8 cellular contexts compared by ENCODE assay signal in the genomic region with DNA sequence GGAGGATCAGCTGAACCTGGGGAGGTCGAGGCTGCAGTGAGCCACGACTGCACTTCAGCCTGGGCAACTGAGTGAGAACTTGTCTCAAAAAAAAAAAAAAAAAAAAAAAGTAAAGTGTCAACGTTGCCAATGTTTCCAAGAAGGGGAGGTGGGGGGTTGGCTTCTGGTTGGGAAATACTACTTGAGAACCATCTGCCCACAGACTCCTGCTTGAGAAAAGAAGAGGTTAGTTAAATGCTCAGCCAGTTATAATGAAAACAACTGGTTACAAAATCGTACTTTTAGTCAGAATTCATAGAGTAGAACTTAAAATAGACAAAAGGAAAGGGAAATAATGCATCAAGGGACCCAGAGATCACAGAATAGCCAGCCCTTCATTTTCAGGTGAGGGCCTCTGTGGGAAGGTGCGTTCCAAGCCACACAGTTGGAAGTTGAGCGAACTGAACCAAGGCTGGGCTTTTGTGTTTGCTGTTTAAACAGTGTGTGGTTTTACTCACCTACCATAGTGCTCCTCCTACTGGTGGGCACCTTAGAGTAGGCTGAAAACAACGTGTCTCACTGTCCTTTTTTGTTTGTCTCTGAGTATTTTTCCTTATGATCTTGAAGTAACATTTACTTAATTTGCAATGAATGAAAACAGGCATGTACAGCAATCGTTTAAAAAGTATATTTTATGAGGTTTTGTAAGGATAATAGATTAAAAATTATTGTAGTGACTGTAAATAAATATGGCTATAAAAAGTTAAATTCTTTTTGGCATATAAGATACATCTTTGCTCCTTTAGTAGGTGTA.
DNase-seq lines count a peak whose midpoint lies in the region; ATAC-seq lines count a peak whose summit lies in the region.

No MANE protein-coding gene starts in this region.

- ATAC-seq in GM21619 (IDR thresholded peaks at IDR 0.05; ENCODE audit: unreplicated experiment), result peak; percentile 39

- in situ Hi-C loops in KBM-7 (cut with MboI; ENCODE audit: low pct_unique_long_range_greater_than_20kb, low sequenced_read_pairs), result no loop called here

- intact Hi-C loops in posterior vena cava (cut with DNase I), result loop anchor here (5.0 to 10.0 kb wide), 2 partner anchors 292 to 1895 kb away; no protein-coding TSS in a partner anchor

- peak; percentile 44 for DNase-seq in DMS79 (lab: John Stamatoyannopoulos, UW)
- peak; percentile 80 for DNase-seq in KBM-7
- peak; percentile 66 for DNase-seq in SHP77 treated with DMSO at 0.1 percent for 48 hours (lab: John Stamatoyannopoulos, UW)
- DNase-seq in activated T-helper 9 cell treated with anti-CD3 and anti-CD28 coated beads, Interleukin-2, amount 50 U/mL, for 16 hours (ENCODE audit: low read depth), result peak; percentile 52
- DNase-seq in glomerular endothelial cell (ENCODE audit: extremely low read depth, low read depth, low spot score), result peak; percentile 69
- DNase-seq in pulmonary artery endothelial cell (ENCODE audit: low read depth, low spot score), result peak; percentile 51
- DNase-seq in posterior vena cava (ENCODE audit: low spot score), result no peak
